Comparison of ENCODE assay signal across 1 cellular context in the genomic region with DNA sequence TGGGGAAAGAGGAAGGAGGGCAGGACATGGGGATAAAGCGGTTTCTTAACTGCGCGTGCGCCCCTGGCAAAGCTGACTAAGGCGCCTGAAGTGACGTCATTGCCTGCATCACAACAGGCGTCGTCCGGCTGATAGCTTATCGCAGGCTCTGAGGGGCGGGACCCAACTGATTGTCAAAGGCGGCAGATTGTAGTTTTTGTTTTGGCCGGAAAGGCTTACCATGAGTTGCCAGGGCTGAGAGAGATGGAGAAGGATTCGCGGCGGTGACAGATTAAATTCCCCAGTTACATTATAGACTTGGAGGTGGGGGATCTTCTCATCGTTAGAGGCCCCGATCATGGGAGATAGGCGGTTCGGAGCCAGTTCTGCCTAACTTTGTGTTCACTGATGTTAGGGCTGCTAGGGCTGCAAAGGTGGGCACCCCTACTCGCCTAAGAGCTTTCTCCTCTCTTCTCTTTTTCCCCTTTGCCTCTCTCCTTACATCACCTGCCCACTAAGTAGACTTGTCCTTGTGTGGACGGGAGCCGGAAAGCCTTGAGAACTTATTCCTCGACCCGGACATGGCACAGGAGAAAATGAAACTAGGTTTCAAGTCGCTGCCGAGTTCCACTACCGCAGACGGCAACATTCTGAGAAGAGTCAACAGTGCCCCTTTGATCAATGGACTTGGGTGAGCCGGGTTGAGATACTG.
A peak's percentile ranks its signal among the peaks of the same experiment; 100 is the strongest.
TF ChIP-seq lines count a peak whose summit lies in the region.

No MANE protein-coding gene starts in this region.

TF ChIP-seq in K562, 482 proteins besides CTCF, POLR2A, EP300 and RAD21 (continued from another document and continues in another):
- TF ChIP-seq ZNF239 (CRISPR knock-in tag; IDR thresholded peaks at IDR 0.05): no peak
- TF ChIP-seq U2AF1 (optimal IDR thresholded peaks at IDR 0.05; ENCODE audit: low read depth, low read length): no peak
- peak; percentile 64 for TF ChIP-seq TAF9B (IDR thresholded peaks at IDR 0.05; ENCODE audit: partially characterized antibody)
- no peak for TF ChIP-seq NFE2L1 (tag; IDR thresholded peaks at IDR 0.05; ENCODE audit: borderline replicate concordance, low read depth)
- peak; percentile 58 for TF ChIP-seq POLR2B (IDR thresholded peaks at IDR 0.05; ENCODE audit: low read depth, partially characterized antibody)
- TF ChIP-seq, protein P1, sequence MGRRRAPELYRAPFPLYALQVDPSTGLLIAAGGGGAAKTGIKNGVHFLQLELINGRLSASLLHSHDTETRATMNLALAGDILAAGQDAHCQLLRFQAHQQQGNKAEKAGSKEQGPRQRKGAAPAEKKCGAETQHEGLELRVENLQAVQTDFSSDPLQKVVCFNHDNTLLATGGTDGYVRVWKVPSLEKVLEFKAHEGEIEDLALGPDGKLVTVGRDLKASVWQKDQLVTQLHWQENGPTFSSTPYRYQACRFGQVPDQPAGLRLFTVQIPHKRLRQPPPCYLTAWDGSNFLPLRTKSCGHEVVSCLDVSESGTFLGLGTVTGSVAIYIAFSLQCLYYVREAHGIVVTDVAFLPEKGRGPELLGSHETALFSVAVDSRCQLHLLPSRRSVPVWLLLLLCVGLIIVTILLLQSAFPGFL (CRISPR knock-in tag; IDR thresholded peaks at IDR 0.05): no peak
- TF ChIP-seq STAG1 (CRISPR knock-in tag; IDR thresholded peaks at IDR 0.05; ENCODE audit: borderline replicate concordance): no peak
- TF ChIP-seq, protein P2, sequence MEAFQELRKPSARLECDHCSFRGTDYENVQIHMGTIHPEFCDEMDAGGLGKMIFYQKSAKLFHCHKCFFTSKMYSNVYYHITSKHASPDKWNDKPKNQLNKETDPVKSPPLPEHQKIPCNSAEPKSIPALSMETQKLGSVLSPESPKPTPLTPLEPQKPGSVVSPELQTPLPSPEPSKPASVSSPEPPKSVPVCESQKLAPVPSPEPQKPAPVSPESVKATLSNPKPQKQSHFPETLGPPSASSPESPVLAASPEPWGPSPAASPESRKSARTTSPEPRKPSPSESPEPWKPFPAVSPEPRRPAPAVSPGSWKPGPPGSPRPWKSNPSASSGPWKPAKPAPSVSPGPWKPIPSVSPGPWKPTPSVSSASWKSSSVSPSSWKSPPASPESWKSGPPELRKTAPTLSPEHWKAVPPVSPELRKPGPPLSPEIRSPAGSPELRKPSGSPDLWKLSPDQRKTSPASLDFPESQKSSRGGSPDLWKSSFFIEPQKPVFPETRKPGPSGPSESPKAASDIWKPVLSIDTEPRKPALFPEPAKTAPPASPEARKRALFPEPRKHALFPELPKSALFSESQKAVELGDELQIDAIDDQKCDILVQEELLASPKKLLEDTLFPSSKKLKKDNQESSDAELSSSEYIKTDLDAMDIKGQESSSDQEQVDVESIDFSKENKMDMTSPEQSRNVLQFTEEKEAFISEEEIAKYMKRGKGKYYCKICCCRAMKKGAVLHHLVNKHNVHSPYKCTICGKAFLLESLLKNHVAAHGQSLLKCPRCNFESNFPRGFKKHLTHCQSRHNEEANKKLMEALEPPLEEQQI (IDR thresholded peaks at IDR 0.05): peak; percentile 27; the same call in 1 of the 2 replicates
- TF ChIP-seq, protein P3, sequence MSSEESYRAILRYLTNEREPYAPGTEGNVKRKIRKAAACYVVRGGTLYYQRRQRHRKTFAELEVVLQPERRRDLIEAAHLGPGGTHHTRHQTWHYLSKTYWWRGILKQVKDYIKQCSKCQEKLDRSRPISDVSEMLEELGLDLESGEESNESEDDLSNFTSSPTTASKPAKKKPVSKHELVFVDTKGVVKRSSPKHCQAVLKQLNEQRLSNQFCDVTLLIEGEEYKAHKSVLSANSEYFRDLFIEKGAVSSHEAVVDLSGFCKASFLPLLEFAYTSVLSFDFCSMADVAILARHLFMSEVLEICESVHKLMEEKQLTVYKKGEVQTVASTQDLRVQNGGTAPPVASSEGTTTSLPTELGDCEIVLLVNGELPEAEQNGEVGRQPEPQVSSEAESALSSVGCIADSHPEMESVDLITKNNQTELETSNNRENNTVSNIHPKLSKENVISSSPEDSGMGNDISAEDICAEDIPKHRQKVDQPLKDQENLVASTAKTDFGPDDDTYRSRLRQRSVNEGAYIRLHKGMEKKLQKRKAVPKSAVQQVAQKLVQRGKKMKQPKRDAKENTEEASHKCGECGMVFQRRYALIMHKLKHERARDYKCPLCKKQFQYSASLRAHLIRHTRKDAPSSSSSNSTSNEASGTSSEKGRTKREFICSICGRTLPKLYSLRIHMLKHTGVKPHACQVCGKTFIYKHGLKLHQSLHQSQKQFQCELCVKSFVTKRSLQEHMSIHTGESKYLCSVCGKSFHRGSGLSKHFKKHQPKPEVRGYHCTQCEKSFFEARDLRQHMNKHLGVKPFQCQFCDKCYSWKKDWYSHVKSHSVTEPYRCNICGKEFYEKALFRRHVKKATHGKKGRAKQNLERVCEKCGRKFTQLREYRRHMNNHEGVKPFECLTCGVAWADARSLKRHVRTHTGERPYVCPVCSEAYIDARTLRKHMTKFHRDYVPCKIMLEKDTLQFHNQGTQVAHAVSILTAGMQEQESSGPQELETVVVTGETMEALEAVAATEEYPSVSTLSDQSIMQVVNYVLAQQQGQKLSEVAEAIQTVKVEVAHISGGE (CRISPR knock-in tag; IDR thresholded peaks at IDR 0.05): no peak
- TF ChIP-seq THRAP3 (IDR thresholded peaks at IDR 0.05; ENCODE audit: borderline replicate concordance): no peak
- no peak for TF ChIP-seq ZNF324 (CRISPR knock-in tag; IDR thresholded peaks at IDR 0.05)
- TF ChIP-seq, protein P4, sequence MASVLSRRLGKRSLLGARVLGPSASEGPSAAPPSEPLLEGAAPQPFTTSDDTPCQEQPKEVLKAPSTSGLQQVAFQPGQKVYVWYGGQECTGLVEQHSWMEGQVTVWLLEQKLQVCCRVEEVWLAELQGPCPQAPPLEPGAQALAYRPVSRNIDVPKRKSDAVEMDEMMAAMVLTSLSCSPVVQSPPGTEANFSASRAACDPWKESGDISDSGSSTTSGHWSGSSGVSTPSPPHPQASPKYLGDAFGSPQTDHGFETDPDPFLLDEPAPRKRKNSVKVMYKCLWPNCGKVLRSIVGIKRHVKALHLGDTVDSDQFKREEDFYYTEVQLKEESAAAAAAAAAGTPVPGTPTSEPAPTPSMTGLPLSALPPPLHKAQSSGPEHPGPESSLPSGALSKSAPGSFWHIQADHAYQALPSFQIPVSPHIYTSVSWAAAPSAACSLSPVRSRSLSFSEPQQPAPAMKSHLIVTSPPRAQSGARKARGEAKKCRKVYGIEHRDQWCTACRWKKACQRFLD (CRISPR knock-in tag; IDR thresholded peaks at IDR 0.05): no peak
- TF ChIP-seq KDM5B (IDR thresholded peaks at IDR 0.05; ENCODE audit: insufficient replicate concordance, low read depth, low read length): peak; percentile 53
- TF ChIP-seq GABPA (tag; conservative IDR thresholded peaks at IDR 0.05; ENCODE audit: low read depth): peak; percentile 31; the same call in 1 of the 2 replicates
- peak; percentile 48 to 79; a peak in 3 of 4 replicates for TF ChIP-seq FOXK2 (conservative IDR thresholded peaks at IDR 0.05 in 1 of 2, IDR thresholded peaks at IDR 0.05 in 1 of 2; ENCODE audit: low read depth in 2 of 2)
- peak; percentile 64 for TF ChIP-seq TAF1 (IDR thresholded peaks at IDR 0.05; ENCODE audit: control insufficient read depth, extremely low read depth, insufficient read depth, low read length, severe bottlenecking)
- TF ChIP-seq, protein P5, sequence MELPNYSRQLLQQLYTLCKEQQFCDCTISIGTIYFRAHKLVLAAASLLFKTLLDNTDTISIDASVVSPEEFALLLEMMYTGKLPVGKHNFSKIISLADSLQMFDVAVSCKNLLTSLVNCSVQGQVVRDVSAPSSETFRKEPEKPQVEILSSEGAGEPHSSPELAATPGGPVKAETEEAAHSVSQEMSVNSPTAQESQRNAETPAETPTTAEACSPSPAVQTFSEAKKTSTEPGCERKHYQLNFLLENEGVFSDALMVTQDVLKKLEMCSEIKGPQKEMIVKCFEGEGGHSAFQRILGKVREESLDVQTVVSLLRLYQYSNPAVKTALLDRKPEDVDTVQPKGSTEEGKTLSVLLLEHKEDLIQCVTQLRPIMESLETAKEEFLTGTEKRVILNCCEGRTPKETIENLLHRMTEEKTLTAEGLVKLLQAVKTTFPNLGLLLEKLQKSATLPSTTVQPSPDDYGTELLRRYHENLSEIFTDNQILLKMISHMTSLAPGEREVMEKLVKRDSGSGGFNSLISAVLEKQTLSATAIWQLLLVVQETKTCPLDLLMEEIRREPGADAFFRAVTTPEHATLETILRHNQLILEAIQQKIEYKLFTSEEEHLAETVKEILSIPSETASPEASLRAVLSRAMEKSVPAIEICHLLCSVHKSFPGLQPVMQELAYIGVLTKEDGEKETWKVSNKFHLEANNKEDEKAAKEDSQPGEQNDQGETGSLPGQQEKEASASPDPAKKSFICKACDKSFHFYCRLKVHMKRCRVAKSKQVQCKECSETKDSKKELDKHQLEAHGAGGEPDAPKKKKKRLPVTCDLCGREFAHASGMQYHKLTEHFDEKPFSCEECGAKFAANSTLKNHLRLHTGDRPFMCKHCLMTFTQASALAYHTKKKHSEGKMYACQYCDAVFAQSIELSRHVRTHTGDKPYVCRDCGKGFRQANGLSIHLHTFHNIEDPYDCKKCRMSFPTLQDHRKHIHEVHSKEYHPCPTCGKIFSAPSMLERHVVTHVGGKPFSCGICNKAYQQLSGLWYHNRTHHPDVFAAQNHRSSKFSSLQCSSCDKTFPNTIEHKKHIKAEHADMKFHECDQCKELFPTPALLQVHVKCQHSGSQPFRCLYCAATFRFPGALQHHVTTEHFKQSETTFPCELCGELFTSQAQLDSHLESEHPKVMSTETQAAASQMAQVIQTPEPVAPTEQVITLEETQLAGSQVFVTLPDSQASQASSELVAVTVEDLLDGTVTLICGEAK (IDR thresholded peaks at IDR 0.05): no peak
- TF ChIP-seq, protein P5 (CRISPR knock-in tag; IDR thresholded peaks at IDR 0.05): no peak
- TF ChIP-seq, protein P6, sequence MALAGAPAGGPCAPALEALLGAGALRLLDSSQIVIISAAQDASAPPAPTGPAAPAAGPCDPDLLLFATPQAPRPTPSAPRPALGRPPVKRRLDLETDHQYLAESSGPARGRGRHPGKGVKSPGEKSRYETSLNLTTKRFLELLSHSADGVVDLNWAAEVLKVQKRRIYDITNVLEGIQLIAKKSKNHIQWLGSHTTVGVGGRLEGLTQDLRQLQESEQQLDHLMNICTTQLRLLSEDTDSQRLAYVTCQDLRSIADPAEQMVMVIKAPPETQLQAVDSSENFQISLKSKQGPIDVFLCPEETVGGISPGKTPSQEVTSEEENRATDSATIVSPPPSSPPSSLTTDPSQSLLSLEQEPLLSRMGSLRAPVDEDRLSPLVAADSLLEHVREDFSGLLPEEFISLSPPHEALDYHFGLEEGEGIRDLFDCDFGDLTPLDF (CRISPR knock-in tag; IDR thresholded peaks at IDR 0.05): no peak
- no peak for TF ChIP-seq ARNT (IDR thresholded peaks at IDR 0.05)
- TF ChIP-seq, protein P7, sequence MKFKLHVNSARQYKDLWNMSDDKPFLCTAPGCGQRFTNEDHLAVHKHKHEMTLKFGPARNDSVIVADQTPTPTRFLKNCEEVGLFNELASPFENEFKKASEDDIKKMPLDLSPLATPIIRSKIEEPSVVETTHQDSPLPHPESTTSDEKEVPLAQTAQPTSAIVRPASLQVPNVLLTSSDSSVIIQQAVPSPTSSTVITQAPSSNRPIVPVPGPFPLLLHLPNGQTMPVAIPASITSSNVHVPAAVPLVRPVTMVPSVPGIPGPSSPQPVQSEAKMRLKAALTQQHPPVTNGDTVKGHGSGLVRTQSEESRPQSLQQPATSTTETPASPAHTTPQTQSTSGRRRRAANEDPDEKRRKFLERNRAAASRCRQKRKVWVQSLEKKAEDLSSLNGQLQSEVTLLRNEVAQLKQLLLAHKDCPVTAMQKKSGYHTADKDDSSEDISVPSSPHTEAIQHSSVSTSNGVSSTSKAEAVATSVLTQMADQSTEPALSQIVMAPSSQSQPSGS (CRISPR knock-in tag; IDR thresholded peaks at IDR 0.05): peak; percentile 59; the same call in 1 of the 2 replicates
- TF ChIP-seq TARDBP (IDR thresholded peaks at IDR 0.05): no peak
- no peak for TF ChIP-seq ETV1 (tag; conservative IDR thresholded peaks at IDR 0.05; ENCODE audit: low read depth)
- no peak for TF ChIP-seq HMGN3 (IDR thresholded peaks at IDR 0.05; ENCODE audit: borderline replicate concordance, extremely low read depth, insufficient read length, low read depth, low read length)
- no peak for TF ChIP-seq IRF2 (CRISPR knock-in tag; IDR thresholded peaks at IDR 0.05)
- TF ChIP-seq SMARCA5 (IDR thresholded peaks at IDR 0.05): no peak
